ENCODE assay signal across 2 cellular contexts in genomic region chrX:49784747-49785280, GRCh38.
TF ChIP-seq lines count a peak whose summit lies in the region.

No MANE protein-coding gene starts in this region.

TF ChIP-seq in HepG2, 621 proteins besides CTCF, POLR2A, EP300 and RAD21 (continues in another document):
- TF ChIP-seq ZFP36L2 (CRISPR knock-in tag; IDR thresholded peaks at IDR 0.05) (no peak), TCF7 (IDR thresholded peaks at IDR 0.05; ENCODE audit: low read depth) (peak; percentile 39; the same call in 1 of the 2 replicates), FOXO1 (CRISPR knock-in tag; IDR thresholded peaks at IDR 0.05) (no peak), PBX2 (CRISPR knock-in tag; IDR thresholded peaks at IDR 0.05) (no peak), SUZ12 (IDR thresholded peaks at IDR 0.05; ENCODE audit: low read depth, low read length) (no peak), DBP (CRISPR knock-in tag; IDR thresholded peaks at IDR 0.05; ENCODE audit: not compliant biosample characterization) (no peak), ZNF598 (CRISPR knock-in tag; IDR thresholded peaks at IDR 0.05; ENCODE audit: borderline replicate concordance) (no peak), GPN1 (CRISPR knock-in tag; IDR thresholded peaks at IDR 0.05; ENCODE audit: borderline replicate concordance) (no peak), TBX2 (CRISPR knock-in tag; IDR thresholded peaks at IDR 0.05; ENCODE audit: borderline replicate concordance) (0 out of 2 replicates have a peak, but pooled peaks have one; percentile 23), MED13 (CRISPR knock-in tag; IDR thresholded peaks at IDR 0.05) (no peak), NR2F6 (IDR thresholded peaks at IDR 0.05) (peak; percentile 57; the same call in 1 of the 2 replicates), NR2F6 (CRISPR knock-in tag; IDR thresholded peaks at IDR 0.05) (no peak), GPBP1L1 (CRISPR knock-in tag; IDR thresholded peaks at IDR 0.05) (no peak), AGO2 (optimal IDR thresholded peaks at IDR 0.05; ENCODE audit: low read depth, low read length) (no peak), POGZ (CRISPR knock-in tag; IDR thresholded peaks at IDR 0.05) (0 out of 2 replicates have a peak, but pooled peaks have one; percentile 35), ZNF558 (CRISPR knock-in tag; IDR thresholded peaks at IDR 0.05; ENCODE audit: borderline replicate concordance) (0 out of 2 replicates have a peak, but pooled peaks have one; percentile 30), ZMYM4 (CRISPR knock-in tag; IDR thresholded peaks at IDR 0.05) (peak; percentile 53), ARID5B (CRISPR knock-in tag; IDR thresholded peaks at IDR 0.05) (peak; percentile 36; the same call in 1 of the 2 replicates), ZFP36 (IDR thresholded peaks at IDR 0.05; ENCODE audit: borderline replicate concordance, low read depth, low read length, partially characterized antibody) (no peak)

TF ChIP-seq in A549, 52 proteins besides CTCF, POLR2A, EP300 and RAD21:
- no peak for TF ChIP-seq RCOR1 (IDR thresholded peaks at IDR 0.05; ENCODE audit: low read depth, low read length)
- TF ChIP-seq RARB (CRISPR knock-in tag; IDR thresholded peaks at IDR 0.05) = no peak
- no peak for TF ChIP-seq RFX5 (IDR thresholded peaks at IDR 0.05)
- TF ChIP-seq MAFK (IDR thresholded peaks at IDR 0.05; ENCODE audit: partially characterized antibody) = no peak
- TF ChIP-seq HOXA7 (CRISPR knock-in tag; IDR thresholded peaks at IDR 0.05) = no peak
- TF ChIP-seq ZFP36 (IDR thresholded peaks at IDR 0.05; ENCODE audit: borderline replicate concordance, partially characterized antibody) = no peak
